ENCODE assay signal across 8 cellular contexts in the genomic region with DNA sequence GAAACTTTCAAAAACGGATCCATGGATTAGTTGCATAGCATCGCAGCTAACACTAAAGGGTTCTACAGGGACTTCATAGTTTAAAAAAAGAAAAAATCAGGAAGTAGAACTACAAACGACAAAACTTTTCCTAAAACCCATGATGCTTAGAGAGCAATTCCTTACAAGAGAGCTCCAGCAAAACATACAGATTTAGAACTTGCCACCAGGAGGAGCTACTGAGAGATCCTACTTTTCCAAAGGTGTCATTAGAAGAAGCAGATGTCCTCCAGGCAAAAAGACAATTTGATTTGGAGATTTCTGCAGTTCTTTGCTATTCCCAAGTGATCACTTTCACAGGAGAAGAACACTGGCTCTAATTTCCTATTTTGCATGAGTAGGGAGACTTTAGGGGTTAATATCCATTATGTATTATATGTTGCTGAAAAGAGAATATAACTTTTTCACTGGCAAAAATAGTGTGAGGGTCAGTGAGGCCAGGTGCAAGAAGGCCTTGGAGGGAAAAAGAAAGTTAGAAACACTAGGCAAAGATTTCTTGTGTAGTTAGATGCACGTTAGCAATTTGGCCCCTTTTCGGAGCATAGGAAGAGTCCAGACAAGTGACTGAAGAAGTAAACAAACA.
DNase-seq lines count a peak whose midpoint lies in the region; ATAC-seq, FAIRE-seq and TF ChIP-seq lines count a peak whose summit lies in the region.

No MANE protein-coding gene starts in this region.

- TF ChIP-seq RAD21 in H1 (IDR thresholded peaks at IDR 0.05 in 1 of 2, conservative IDR thresholded peaks at IDR 0.05 in 1 of 2; ENCODE audit: low read depth in 2 of 2, low read length in 2 of 2), result peak; percentile 62 to 74

- no peak overlapping the region for H2BK20ac ChIP-seq in H1 (ENCODE audit: low read length)

- TF ChIP-seq EP300 in H1 (IDR thresholded peaks at IDR 0.05; ENCODE audit: borderline replicate concordance in 1 of 2, low read depth in 2 of 2, low read length in 2 of 2), result no peak

- no peak overlapping the region for H3K23ac ChIP-seq in H1 (ENCODE audit: insufficient read length)

- H3F3A ChIP-seq in neural progenitor cell (ENCODE audit: low read depth), result no peaks in the 10 kb centered on the region

- H3K27ac ChIP-seq in OCI-LY3 (ENCODE audit: low read length) (no peak overlapping the region), H1 (ENCODE audit: low read depth, low read length) (no peak overlapping the region), neural progenitor cell (no peak overlapping the region), aorta (ENCODE audit: low read depth in 1 of 2, low read length in 2 of 2) (no peak overlapping the region)

- intact Hi-C loops in activated T-helper 1 cell treated with anti-CD3 and anti-CD28 coated beads, Interleukin-12 subunit alpha, Interleukin-12 subunit beta, Interleukin-2, Interleukin-4 antibody, amounts not matched to agents 30 ng/mL and 10 ng/mL and 1 ng/mL, durations not matched to agents 14 hours and 24 hours and 36 hours (cut with micrococcal nuclease), result loop anchor here (1.0 to 5.0 kb wide), 3 partner anchors 280 to 1274 kb away; no protein-coding TSS in a partner anchor
- intact Hi-C loops in aorta (cut with DNase I), result loop anchor here in 1 of 2 donors (10.0 kb wide), 1 partner anchor 292 kb away; no protein-coding TSS in a partner anchor

- no peak overlapping the region for H3K18ac ChIP-seq in H1 (ENCODE audit: extremely low read depth, low read length)

- no peak overlapping the region for H3K14ac ChIP-seq in H1 (ENCODE audit: insufficient read length)

- H3K79me2 ChIP-seq in OCI-LY3 (ENCODE audit: low read length) (no peaks in the 10 kb centered on the region), H1 (ENCODE audit: control insufficient read depth in 1 of 2, insufficient read depth in 2 of 2, low read length in 2 of 2) (no peaks in the 10 kb centered on the region), neural progenitor cell (ENCODE audit: low read depth) (no peaks in the 10 kb centered on the region)

- no peaks in the 10 kb centered on the region for H3K36me3 Mint-ChIP-seq in activated CD4-positive, alpha-beta T cell treated with anti-CD3 and anti-CD28 coated beads, Interleukin-2, amount 10 ng/mL, durations not matched to agents 7 days and 5 days (ENCODE audit: low read depth)
- no peaks in the 10 kb centered on the region for H3K36me3 Mint-ChIP-seq in neural progenitor cell
- no peaks in the 10 kb centered on the region for H3K36me3 Mint-ChIP-seq in activated T-helper 1 cell treated with anti-CD3 and anti-CD28 coated beads, Interleukin-12 subunit alpha, Interleukin-12 subunit beta, Interleukin-2, Interleukin-4 antibody, amounts not matched to agents 30 ng/mL and 10 ng/mL and 1 ng/mL, durations not matched to agents 14 hours and 24 hours and 36 hours (ENCODE audit: low read depth)

- H3K4me3 Mint-ChIP-seq in activated CD4-positive, alpha-beta T cell treated with anti-CD3 and anti-CD28 coated beads, Interleukin-2, amount 10 ng/mL, durations not matched to agents 7 days and 5 days, result no peak overlapping the region
- no peak overlapping the region for H3K4me3 Mint-ChIP-seq in neural progenitor cell
- H3K4me3 Mint-ChIP-seq in activated T-helper 1 cell treated with anti-CD3 and anti-CD28 coated beads, Interleukin-12 subunit alpha, Interleukin-12 subunit beta, Interleukin-2, Interleukin-4 antibody, amounts not matched to agents 30 ng/mL and 10 ng/mL and 1 ng/mL, durations not matched to agents 14 hours and 24 hours and 36 hours, result no peak overlapping the region

- H2BK15ac ChIP-seq in H1 (ENCODE audit: low read length), result no peak overlapping the region

- POLR2A ChIA-PET in activated CD4-positive, alpha-beta T cell treated with anti-CD3 and anti-CD28 coated beads, Interleukin-2, amount 10 ng/mL, durations not matched to agents 7 days and 5 days (lab: Charles Lee), result no interaction called here
- POLR2A ChIA-PET in H1 (lab: Charles Lee; ENCODE audit: partially characterized antibody), result interaction anchor here (0.6 kb wide), 1 partner anchor 100 kb away, joined by 3 read pairs; no protein-coding TSS in a partner anchor

- no peak overlapping the region for H4K91ac ChIP-seq in H1 (replicated peaks; ENCODE audit: insufficient read length, low read length)

- DNase-seq in activated CD4-positive, alpha-beta T cell treated with anti-CD3 and anti-CD28 coated beads, Interleukin-2, amount 10 ng/mL, durations not matched to agents 7 days and 5 days, result peak; percentile 44
- no peak for DNase-seq in activated CD4-positive, alpha-beta T cell treated with anti-CD3 and anti-CD28 coated beads, Interleukin-2, amount 50 U/mL, for 1 hour
- DNase-seq in HK-2 (ENCODE audit: unreplicated experiment) (peak; percentile 17), H1 (ENCODE audit: low read depth in 1 of 2, low spot score in 2 of 2) (no peak), neural progenitor cell (ENCODE audit: low spot score) (peak; percentile 77), aorta (no peak)
- DNase-seq in activated T-helper 1 cell treated with anti-CD3 and anti-CD28 coated beads, Interleukin-12 subunit alpha, Interleukin-12 subunit beta, Interleukin-2, Interleukin-4 antibody, amounts not matched to agents 30 ng/mL and 10 ng/mL and 1 ng/mL, durations not matched to agents 14 hours and 24 hours and 36 hours (ENCODE audit: low spot score), result no peak

- H3K36me3 ChIP-seq in OCI-LY3 (replicated peaks; ENCODE audit: low read depth, low read length) (no peaks in the 10 kb centered on the region), H1 (ENCODE audit: control insufficient read depth in 2 of 4, insufficient read depth in 4 of 4, low read length in 3 of 4) (no peaks in the 10 kb centered on the region), neural progenitor cell (no peaks in the 10 kb centered on the region), aorta (ENCODE audit: control insufficient read depth in 1 of 2, insufficient read depth in 2 of 2, low read length in 1 of 2) (no peaks in the 10 kb centered on the region)

- H2AFZ ChIP-seq in OCI-LY3 (ENCODE audit: low read depth, low read length), result no peak overlapping the region
- H2AFZ ChIP-seq in H1 (ENCODE audit: low read length), result no peak overlapping the region
- H2AFZ ChIP-seq in neural progenitor cell (replicated peaks), result peak overlapping the region; percentile 96

- H3K56ac ChIP-seq in H1 (replicated peaks; ENCODE audit: insufficient read length, low read depth, low read length), result no peak overlapping the region

- H3K9me3 Mint-ChIP-seq in activated CD4-positive, alpha-beta T cell treated with anti-CD3 and anti-CD28 coated beads, Interleukin-2, amount 10 ng/mL, durations not matched to agents 7 days and 5 days, result no peaks in the 10 kb centered on the region
- H3K9me3 Mint-ChIP-seq in neural progenitor cell, result no peaks in the 10 kb centered on the region
- no peaks in the 10 kb centered on the region for H3K9me3 Mint-ChIP-seq in activated T-helper 1 cell treated with anti-CD3 and anti-CD28 coated beads, Interleukin-12 subunit alpha, Interleukin-12 subunit beta, Interleukin-2, Interleukin-4 antibody, amounts not matched to agents 30 ng/mL and 10 ng/mL and 1 ng/mL, durations not matched to agents 14 hours and 24 hours and 36 hours

- H3K27me3 ChIP-seq in OCI-LY3 (ENCODE audit: low read depth, low read length) (no peaks in the 10 kb centered on the region), H1 (replicated peaks in 1 of 4; ENCODE audit: control insufficient read depth in 3 of 4, extremely low read depth in 1 of 4, insufficient read depth in 3 of 4, low read length in 3 of 4) (no peaks in the 10 kb centered on the region), neural progenitor cell (no peaks in the 10 kb centered on the region), aorta (ENCODE audit: control insufficient read depth in 1 of 2, insufficient read depth in 2 of 2, low read length in 1 of 2) (no peaks in the 10 kb centered on the region)

- no peak overlapping the region for H2AK5ac ChIP-seq in H1 (ENCODE audit: low read depth, low read length)

- H2BK120ac ChIP-seq in H1 (replicated peaks; ENCODE audit: low read depth, low read length), result no peak overlapping the region

- H2BK12ac ChIP-seq in H1 (ENCODE audit: low read depth, low read length), result no peak overlapping the region

- H4K8ac ChIP-seq in H1 (ENCODE audit: extremely low read depth, insufficient read depth, low read length), result no peak overlapping the region

- H3K4ac ChIP-seq in H1 (replicated peaks; ENCODE audit: insufficient read length, low read depth, low read length), result no peak overlapping the region

- H4K5ac ChIP-seq in H1 (ENCODE audit: insufficient read length, low read depth, low read length), result no peak overlapping the region

- WGBS in H1 (ENCODE audit: extremely low coverage in 1 of 2, insufficient coverage in 1 of 2, insufficient read length in 1 of 2, insufficient replicate concordance in 2 of 2, low coverage in 1 of 2, low lambda C conversion rate in 2 of 2, missing lambda C conversion rate in 1 of 2), 2 experiments, result 63% methylated on average over 5 of the region's 5 CpGs; no CpG with 5 or more reads in 1 of the 2 experiments
- 39 to 42% methylated on average over 5 of the region's 5 CpGs for WGBS in aorta, 2 donors

- H3K4me1 ChIP-seq in OCI-LY3 (ENCODE audit: low read length) (no peaks in the 10 kb centered on the region), H1 (replicated peaks in 1 of 4; ENCODE audit: control insufficient read depth in 3 of 4, insufficient read depth in 4 of 4, low read length in 3 of 4) (no peaks in the 10 kb centered on the region), neural progenitor cell (no peaks in the 10 kb centered on the region), aorta (ENCODE audit: control insufficient read depth in 1 of 2, insufficient read depth in 2 of 2, low read length in 2 of 2) (no peaks in the 10 kb centered on the region)

- H3K4me2 ChIP-seq in OCI-LY3 (ENCODE audit: low read length) (peak overlapping the region; percentile 15; the same call in 1 of the 2 replicates), H1 (ENCODE audit: insufficient read depth in 1 of 2, low read depth in 2 of 2, low read length in 2 of 2) (no peak overlapping the region), neural progenitor cell (no peak overlapping the region)

- no peak for ATAC-seq in aorta (ENCODE audit: low FRiP score)

- no peaks in the 10 kb centered on the region for H3K79me1 ChIP-seq in H1 (ENCODE audit: low read depth, low read length)

- no peak overlapping the region for H3K4me3 ChIP-seq in OCI-LY3 (ENCODE audit: low read length)
- no peak overlapping the region for H3K4me3 ChIP-seq in H1 (ENCODE audit: extremely low read depth in 1 of 4, insufficient read depth in 2 of 4, low read depth in 3 of 4, low read length in 4 of 4)
- no peak overlapping the region for H3K4me3 ChIP-seq in neural progenitor cell
- no peak overlapping the region for H3K4me3 ChIP-seq in aorta (ENCODE audit: low read length in 2 of 2)

- H3K23me2 ChIP-seq in H1 (ENCODE audit: low read depth, low read length), result no peaks in the 10 kb centered on the region

- TF ChIP-seq CTCF in OCI-LY3 (IDR thresholded peaks at IDR 0.05; ENCODE audit: low read depth, low read length), result peak; percentile 82
- TF ChIP-seq CTCF in H1 (IDR thresholded peaks at IDR 0.05; ENCODE audit: control extremely low read depth in 1 of 3, insufficient read depth in 1 of 3, low read depth in 1 of 3, low read length in 3 of 3), result peak in 2 of 3 experiments; percentile 64 to 74; a peak in 2 of 4 replicates
- TF ChIP-seq CTCF in neural progenitor cell (IDR thresholded peaks at IDR 0.05), result peak; percentile 82

- H3K9ac ChIP-seq in OCI-LY3 (ENCODE audit: low read length), result no peak overlapping the region
- no peak overlapping the region for H3K9ac ChIP-seq in H1 (replicated peaks in 1 of 4; ENCODE audit: extremely low read depth in 1 of 4, low read depth in 3 of 4, low read length in 3 of 4)
- H3K9ac ChIP-seq in neural progenitor cell, result no peak overlapping the region

- H4K20me1 ChIP-seq in OCI-LY3 (ENCODE audit: insufficient read depth, low read length) (no peaks in the 10 kb centered on the region), H1 (replicated peaks in 1 of 2; ENCODE audit: control insufficient read depth in 1 of 2, insufficient read depth in 2 of 2, low read length in 2 of 2) (no peaks in the 10 kb centered on the region), neural progenitor cell (ENCODE audit: low read depth) (no peaks in the 10 kb centered on the region)

- TF ChIP-seq POLR2A in H1 (IDR thresholded peaks at IDR 0.05; ENCODE audit: control extremely low read depth in 1 of 2, low read depth in 2 of 2, low read length in 2 of 2), result no peak

- H2BK5ac ChIP-seq in H1 (ENCODE audit: low read depth, low read length), result no peak overlapping the region

- H3K27ac Mint-ChIP-seq in activated CD4-positive, alpha-beta T cell treated with anti-CD3 and anti-CD28 coated beads, Interleukin-2, amount 10 ng/mL, durations not matched to agents 7 days and 5 days, result no peak overlapping the region
- H3K27ac Mint-ChIP-seq in neural progenitor cell, result no peak overlapping the region
- no peak overlapping the region for H3K27ac Mint-ChIP-seq in activated T-helper 1 cell treated with anti-CD3 and anti-CD28 coated beads, Interleukin-12 subunit alpha, Interleukin-12 subunit beta, Interleukin-2, Interleukin-4 antibody, amounts not matched to agents 30 ng/mL and 10 ng/mL and 1 ng/mL, durations not matched to agents 14 hours and 24 hours and 36 hours

- CTCF ChIA-PET in activated CD4-positive, alpha-beta T cell treated with anti-CD3 and anti-CD28 coated beads, Interleukin-2, amount 10 ng/mL, durations not matched to agents 7 days and 5 days (lab: Charles Lee), result interaction anchor here (0.5 to 0.8 kb wide), 3 partner anchors 13 to 48 kb away, joined by 3 to 4 read pairs (median 3); no protein-coding TSS in a partner anchor
- CTCF ChIA-PET in H1 (lab: Charles Lee; ENCODE audit: partially characterized antibody), result interaction anchor here (0.6 to 3.7 kb wide), 30 partner anchors 8 to 481 kb away, joined by 3 to 27 read pairs (median 4); no protein-coding TSS in a partner anchor

- FAIRE-seq in H1 (lab: Jason Lieb, UNC), result no peak

- H3K4me1 Mint-ChIP-seq in activated CD4-positive, alpha-beta T cell treated with anti-CD3 and anti-CD28 coated beads, Interleukin-2, amount 10 ng/mL, durations not matched to agents 7 days and 5 days, result no peaks in the 10 kb centered on the region
- H3K4me1 Mint-ChIP-seq in neural progenitor cell, result no peaks in the 10 kb centered on the region
- no peaks in the 10 kb centered on the region for H3K4me1 Mint-ChIP-seq in activated T-helper 1 cell treated with anti-CD3 and anti-CD28 coated beads, Interleukin-12 subunit alpha, Interleukin-12 subunit beta, Interleukin-2, Interleukin-4 antibody, amounts not matched to agents 30 ng/mL and 10 ng/mL and 1 ng/mL, durations not matched to agents 14 hours and 24 hours and 36 hours (ENCODE audit: low read depth)

- H3K9me3 ChIP-seq in OCI-LY3 (ENCODE audit: insufficient read depth, low read length) (no peaks in the 10 kb centered on the region), H1 (ENCODE audit: insufficient read depth in 2 of 2, low read depth in 1 of 2, low read length in 1 of 2) (no peaks in the 10 kb centered on the region), neural progenitor cell (ENCODE audit: low read depth) (no peaks in the 10 kb centered on the region), aorta (ENCODE audit: control insufficient read depth, low read length) (no peaks in the 10 kb centered on the region)

- H3K27me3 Mint-ChIP-seq in activated CD4-positive, alpha-beta T cell treated with anti-CD3 and anti-CD28 coated beads, Interleukin-2, amount 10 ng/mL, durations not matched to agents 7 days and 5 days, result no peaks in the 10 kb centered on the region
- H3K27me3 Mint-ChIP-seq in neural progenitor cell (ENCODE audit: insufficient read depth, low read depth), result no peaks in the 10 kb centered on the region
- no peaks in the 10 kb centered on the region for H3K27me3 Mint-ChIP-seq in activated T-helper 1 cell treated with anti-CD3 and anti-CD28 coated beads, Interleukin-12 subunit alpha, Interleukin-12 subunit beta, Interleukin-2, Interleukin-4 antibody, amounts not matched to agents 30 ng/mL and 10 ng/mL and 1 ng/mL, durations not matched to agents 14 hours and 24 hours and 36 hours (ENCODE audit: insufficient read depth)

Comparison
In these comparisons a context has a peak if more than half of its experiments do, and no peak if none do; other contexts are left out.
1. DNase-seq: peak in activated CD4-positive, alpha-beta T cell treated with anti-CD3 and anti-CD28 coated beads, Interleukin-2, amount 10 ng/mL, durations not matched to agents 7 days and 5 days (single experiment), HK-2 (single experiment) and neural progenitor cell (single experiment); none in activated CD4-positive, alpha-beta T cell treated with anti-CD3 and anti-CD28 coated beads, Interleukin-2, amount 50 U/mL, for 1 hour (single experiment), H1 (0 of 2), activated T-helper 1 cell treated with anti-CD3 and anti-CD28 coated beads, Interleukin-12 subunit alpha, Interleukin-12 subunit beta, Interleukin-2, Interleukin-4 antibody, amounts not matched to agents 30 ng/mL and 10 ng/mL and 1 ng/mL, durations not matched to agents 14 hours and 24 hours and 36 hours (single experiment) and aorta (0 of 2).
2. Peak in every context shown above with its lines, with median percentiles within 50 percentile points of each other: CTCF ChIP-seq.